Comparison of ENCODE assay signal across 20 cellular contexts in genomic region chr4:176883108-176883550, GRCh38.
DNase-seq lines count a peak whose midpoint lies in the region; ATAC-seq and TF ChIP-seq lines count a peak whose summit lies in the region.
"Had no signal": no experiment of that assay in that cellular context is flagged by ENCODE, and none has a peak within 500 bp of the region (broad histone marks: within the 10 kb centered on the region; RNA-seq: fewer than 3 reads in every experiment).

No MANE protein-coding gene starts in this region.

- intact Hi-C loops in PC-9 (cut with micrococcal nuclease; ENCODE audit: unreplicated experiment), result loop anchor here (1.0 kb wide), 1 partner anchor 89 kb away; no protein-coding TSS in a partner anchor

- peaks cover 4 to 28% (median 8%) of the 10 kb centered on the region in 6 donors for H3K9me3 Mint-ChIP-seq in immature natural killer cell
- H3K9me3 Mint-ChIP-seq: T-helper 1 cell treated with Interleukin-12 subunit alpha and Interleukin-12 subunit beta and Interleukin-4 antibody, amounts not matched to agents 30 μg/mL and 1 μg/mL, for 36 hours; type B pancreatic cell had no signal

- H2BK12ac ChIP-seq in trophoblast cell (ENCODE audit: low read length), result peak overlapping the region; percentile 36

- H3K4me1 ChIP-seq in PC-9 (replicated peaks; ENCODE audit: insufficient read depth) (peaks cover 16% of the 10 kb centered on the region), trophoblast cell (ENCODE audit: control insufficient read depth in 1 of 2, insufficient read depth in 2 of 2, low read length in 2 of 2) (no peaks in the 10 kb centered on the region)
- H3K4me1 ChIP-seq: left ventricle myocardium inferior had no signal

- H3K4me1 Mint-ChIP-seq in immature natural killer cell, result no peaks in the 10 kb centered on the region
- H3K4me1 Mint-ChIP-seq: activated CD4-positive, alpha-beta T cell treated with anti-CD3 and anti-CD28 coated beads for 36 hours; CD8-positive, alpha-beta memory T cell had no signal

- peak overlapping the region; percentile 24 for H2BK120ac ChIP-seq in trophoblast cell (ENCODE audit: insufficient read depth, low read length, poor library complexity)

- no peak overlapping the region for H4K12ac ChIP-seq in trophoblast cell (ENCODE audit: low read depth, low read length)

- H3K4ac ChIP-seq in trophoblast cell (ENCODE audit: low read depth, low read length), result no peak overlapping the region

- H3K9ac ChIP-seq in trophoblast cell (ENCODE audit: low read length), result no peak overlapping the region

- H3K4me3 ChIP-seq in PC-9 (peak overlapping the region; percentile 20; the same call in 1 of the 2 replicates), trophoblast cell (ENCODE audit: low read depth, low read length) (no peak overlapping the region)
- H3K4me3 ChIP-seq: left ventricle myocardium inferior had no signal

- H3K36me3 Mint-ChIP-seq in immature natural killer cell, result no peaks in the 10 kb centered on the region
- H3K36me3 Mint-ChIP-seq: activated naive CD8-positive, alpha-beta T cell; CD8-positive, alpha-beta memory T cell; type B pancreatic cell had no signal

- H3K27me3 ChIP-seq in PC-9 (ENCODE audit: insufficient read depth, low read depth), result no peaks in the 10 kb centered on the region
- no peaks in the 10 kb centered on the region for H3K27me3 ChIP-seq in trophoblast cell (ENCODE audit: insufficient read depth, low read length)

- H2AFZ ChIP-seq in PC-9, result peak overlapping the region; percentile 64; the same call in 1 of the 2 replicates
- H2AFZ ChIP-seq in trophoblast cell (ENCODE audit: insufficient read depth, low read length, poor library complexity), result no peak overlapping the region

- ATAC-seq in GM21526 (IDR thresholded peaks at IDR 0.05; ENCODE audit: low FRiP score, unreplicated experiment), result no peak
- ATAC-seq: activated CD4-positive, alpha-beta T cell treated with anti-CD3 and anti-CD28 coated beads for 36 hours had no signal

- H3K18ac ChIP-seq in trophoblast cell (ENCODE audit: low read length), result no peak overlapping the region

- BruUV-seq in PC-9 (replicated peaks; lab: Mats Ljungman, UMichigan), result no TSS peak

- no peaks in the 10 kb centered on the region for H3K79me2 ChIP-seq in PC-9 (ENCODE audit: low read depth)
- H3K79me2 ChIP-seq in trophoblast cell (ENCODE audit: control insufficient read depth, insufficient read depth, low read length, poor library complexity), result no peaks in the 10 kb centered on the region

- peaks cover 3% of the 10 kb centered on the region for H3K79me1 ChIP-seq in trophoblast cell (ENCODE audit: low read length)

- no CpG with 5 or more reads among the region's 7 CpGs for WGBS in trophoblast cell (ENCODE audit: extremely low coverage, insufficient coverage, insufficient read length)

- no peak overlapping the region for H3K4me3 Mint-ChIP-seq in immature natural killer cell
- H3K4me3 Mint-ChIP-seq: activated CD4-positive, alpha-beta T cell treated with anti-CD3 and anti-CD28 coated beads for 36 hours; activated naive CD8-positive, alpha-beta T cell; CD8-positive, alpha-beta memory T cell; T-helper 1 cell treated with Interleukin-12 subunit alpha and Interleukin-12 subunit beta and Interleukin-4 antibody, amounts not matched to agents 30 μg/mL and 1 μg/mL, for 36 hours; type B pancreatic cell had no signal

- H3K9me3 ChIP-seq in PC-9 (ENCODE audit: insufficient read depth, low read depth), result no peaks in the 10 kb centered on the region
- H3K9me3 ChIP-seq in trophoblast cell (ENCODE audit: insufficient read depth, low read depth, low read length), result no peaks in the 10 kb centered on the region
- H3K9me3 ChIP-seq: left ventricle myocardium inferior had no signal

- H3K27me3 Mint-ChIP-seq in immature natural killer cell (ENCODE audit: low read depth in 3 of 3), result peaks cover 0 to 1% (median 0%) of the 10 kb centered on the region in 3 donors
- H3K27me3 Mint-ChIP-seq: activated CD4-positive, alpha-beta T cell treated with anti-CD3 and anti-CD28 coated beads for 36 hours; activated naive CD8-positive, alpha-beta T cell; CD8-positive, alpha-beta memory T cell; type B pancreatic cell had no signal

- H4K91ac ChIP-seq in trophoblast cell (ENCODE audit: low read depth, low read length), result no peak overlapping the region

- H3F3A ChIP-seq in PC-9 (ENCODE audit: insufficient read depth, low read depth), result peaks cover 14% of the 10 kb centered on the region; the same call in 1 of the 2 replicates

- no peak overlapping the region for H2AK5ac ChIP-seq in trophoblast cell (ENCODE audit: low read length)

- no peaks in the 10 kb centered on the region for H4K20me1 ChIP-seq in PC-9 (ENCODE audit: insufficient read depth)

- CTCF ChIA-PET in PC-9 (lab: Charles Lee), result no interaction called here

- no peaks in the 10 kb centered on the region for H3K9me2 ChIP-seq in PC-9 (ENCODE audit: insufficient read depth)

- no peak overlapping the region for H4K8ac ChIP-seq in trophoblast cell (ENCODE audit: low read depth, low read length)

- no peak overlapping the region for H2BK5ac ChIP-seq in trophoblast cell (ENCODE audit: low read depth, low read length, poor library complexity)

- DNase-seq in DMS153 (lab: John Stamatoyannopoulos, UW) (peak; percentile 11), DMS153 treated with DMSO at 0.1 percent for 48 hours (lab: John Stamatoyannopoulos, UW; ENCODE audit: unreplicated experiment) (no peak), PC-9 (peak in 1 of 2 experiments; percentile 47), dermis blood vessel endothelial cell (peak; percentile 47), trophoblast cell (no peak), NCI-H2196 treated with DMSO at 0.1 percent for 48 hours (lab: John Stamatoyannopoulos, UW; ENCODE audit: unreplicated experiment) (no peak), immature natural killer cell (no peak)
- DNase-seq: 8988T; activated CD4-positive, alpha-beta T cell treated with anti-CD3 and anti-CD28 coated beads for 36 hours; activated T-cell treated with anti-CD3 and anti-CD28 coated beads for 4 hours; CD8-positive, alpha-beta memory T cell; hypothalamus; left ventricle myocardium inferior; NCI-H1105; NCI-H345; stimulated activated CD4-positive, alpha-beta T cell treated with anti-CD3 and anti-CD28 coated beads, Interleukin-4, amount 100 ng/mL, for 1 hour had no signal

- H3K27ac Mint-ChIP-seq in immature natural killer cell, result no peak overlapping the region
- H3K27ac Mint-ChIP-seq: activated CD4-positive, alpha-beta T cell treated with anti-CD3 and anti-CD28 coated beads for 36 hours; activated naive CD8-positive, alpha-beta T cell; CD8-positive, alpha-beta memory T cell; T-helper 1 cell treated with Interleukin-12 subunit alpha and Interleukin-12 subunit beta and Interleukin-4 antibody, amounts not matched to agents 30 μg/mL and 1 μg/mL, for 36 hours; type B pancreatic cell had no signal

- H3K36me3 ChIP-seq in PC-9 (ENCODE audit: low read depth) (no peaks in the 10 kb centered on the region), trophoblast cell (ENCODE audit: control insufficient read depth in 1 of 2, insufficient read depth in 2 of 2, low read length in 2 of 2) (no peaks in the 10 kb centered on the region)
- H3K36me3 ChIP-seq: left ventricle myocardium inferior had no signal

- TF ChIP-seq CTCF in PC-9 (conservative IDR thresholded peaks at IDR 0.05), result no peak

- no peak overlapping the region for H3K23ac ChIP-seq in trophoblast cell (ENCODE audit: low read length)

- H3K14ac ChIP-seq in trophoblast cell (ENCODE audit: low read length), result no peak overlapping the region

- 0 out of 2 replicates have a peak overlapping the region, but pooled peaks have one; percentile 30 for H3K27ac ChIP-seq in PC-9
- H3K27ac ChIP-seq in trophoblast cell (ENCODE audit: low read depth, low read length), result no peak overlapping the region
- H3K27ac ChIP-seq: left ventricle myocardium inferior had no signal

- H3K4me2 ChIP-seq in PC-9, result peak overlapping the region; percentile 69
- no peak overlapping the region for H3K4me2 ChIP-seq in trophoblast cell (ENCODE audit: low read length)

- POLR2A ChIA-PET in PC-9 (lab: Charles Lee; ENCODE audit: unreplicated experiment), result no interaction called here

Comparison
In these comparisons a context has a peak if more than half of its experiments do, and no peak if none do; other contexts are left out.
1. DNase-seq: peak in DMS153 (single experiment) and dermis blood vessel endothelial cell (single experiment); none in DMS153 treated with DMSO at 0.1 percent for 48 hours (single experiment), trophoblast cell (0 of 2), NCI-H2196 treated with DMSO at 0.1 percent for 48 hours (single experiment) and immature natural killer cell (0 of 3).